10 cellular contexts compared by ENCODE assay signal in the genomic region with DNA sequence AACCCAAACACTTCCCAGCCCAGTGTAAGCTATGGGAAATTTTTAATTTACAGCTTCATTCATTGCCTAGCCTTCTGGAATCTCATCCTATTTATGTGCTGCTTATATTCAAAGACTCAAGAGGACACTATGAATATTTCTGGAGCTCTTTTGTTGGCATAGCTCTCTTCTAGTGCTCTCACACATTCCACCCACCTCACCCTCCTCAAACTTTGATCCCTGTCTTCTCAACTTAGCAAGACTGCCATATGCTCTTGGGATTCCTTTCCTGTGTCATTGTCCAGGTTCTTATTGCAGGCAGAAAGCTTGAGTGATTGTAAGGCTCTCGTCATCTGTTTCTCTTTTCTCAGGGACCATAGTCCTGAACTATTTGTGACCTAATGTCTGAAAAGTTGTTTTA. TPM values are rescaled to one million over a fixed set of nuclear protein-coding genes. Genes with fewer than 3 reads are reported as not detected.
"Had no signal": no experiment of that assay in that cellular context is flagged by ENCODE, and none has a peak within 500 bp of the region (broad histone marks: within the 10 kb centered on the region; RNA-seq: fewer than 3 reads in every experiment).

No MANE protein-coding gene starts in this region.

- H3K4me3 ChIP-seq: GM23248, HAP-1 had no signal

- H3K27ac Mint-ChIP-seq: HFFc6, IgD-negative memory B cell had no signal

- H3K27ac ChIP-seq: GM23248, HL-60 had no signal

- H3K4me1 ChIP-seq: HAP-1 had no signal

- DNase-seq: GM23248, GOT3, H7, HFFc6 had no signal

- H3K4me3 Mint-ChIP-seq: HFFc6, IgD-negative memory B cell had no signal

- ATAC-seq: HCT116, HepG2 had no signal

- H3K9me3 ChIP-seq: HAP-1 had no signal

- H3K9me3 Mint-ChIP-seq: HFFc6 had no signal

- H3K27me3 Mint-ChIP-seq: IgD-negative memory B cell had no signal

- H3K36me3 Mint-ChIP-seq: IgD-negative memory B cell had no signal

- H3K4me1 Mint-ChIP-seq: IgD-negative memory B cell had no signal

- H3K36me3 ChIP-seq: HAP-1 had no signal

RNA-seq across cellular contexts. Expression of a gene that starts 18.0 kb away (rescaled TPM):
- total RNA-seq: GM23248, HepG2, HFFc6, HT1080 had no signal

RNA-seq across cellular contexts. Expression of a gene that starts 44.4 kb away (rescaled TPM):
- total RNA-seq: GM23248, H7, HepG2, HFFc6, HT1080 had no signal
